ENCODE assay signal across 14 cellular contexts in genomic region chr4:174259580-174259979, GRCh38.
"Had no signal": no experiment of that assay in that cellular context is flagged by ENCODE, and none has a peak within 500 bp of the region (broad histone marks: within the 10 kb centered on the region; RNA-seq: fewer than 3 reads in every experiment).

No MANE protein-coding gene starts in this region.

- DNase-seq: activated B cell treated with CpG ODN at 0.5 μM for 24 hours; activated CD4-positive, alpha-beta T cell treated with anti-CD3 and anti-CD28 coated beads, Interleukin-2, amount 10 ng/mL, durations not matched to agents 24 days and 14 days; activated naive CD4-positive, alpha-beta T cell; islet precursor cell; left ventricle myocardium inferior; nucleus accumbens; psoas muscle; stimulated activated naive CD8-positive, alpha-beta T cell treated with anti-CD3 and anti-CD28 coated beads, Interleukin-15, Interleukin-2, amounts not matched to agents 100 U/mL and 50 U/mL, for 24 hours; upper lobe of left lung had no signal

- H3K27ac ChIP-seq: gastroesophageal sphincter, left ventricle myocardium inferior, psoas muscle, suprapubic skin, upper lobe of left lung had no signal

- H3K4me1 ChIP-seq: psoas muscle had no signal

- H3K9me3 ChIP-seq: gastroesophageal sphincter, left ventricle myocardium inferior, psoas muscle, suprapubic skin, upper lobe of left lung had no signal

- ATAC-seq: gastroesophageal sphincter; natural killer cell treated with Interleukin-12 subunit alpha and Interleukin-12 subunit beta and Interleukin-15 and Interleukin-18, amount 100 ng/mL, for 72 hours; psoas muscle; sciatic nerve; stimulated activated naive CD8-positive, alpha-beta T cell treated with anti-CD3 and anti-CD28 coated beads, Interleukin-15, Interleukin-2, amounts not matched to agents 100 U/mL and 50 U/mL, for 24 hours had no signal

- H3K4me3 ChIP-seq: gastroesophageal sphincter, left ventricle myocardium inferior, psoas muscle, suprapubic skin, upper lobe of left lung had no signal

- FAIRE-seq: endothelial cell of umbilical vein had no signal
